Comparison of ENCODE assay signal across 28 cellular contexts in genomic region chr10:21826725-21827124, GRCh38.
"Had no signal": no experiment of that assay in that cellular context is flagged by ENCODE, and none has a peak within 500 bp of the region (broad histone marks: within the 10 kb centered on the region; RNA-seq: fewer than 3 reads in every experiment).

No MANE protein-coding gene starts in this region.

- H3K27ac ChIP-seq: body of pancreas, WERI-Rb-1 had no signal

- H3K27me3 ChIP-seq: body of pancreas had no signal

- H3K36me3 ChIP-seq: WERI-Rb-1 had no signal

- FAIRE-seq: colon, endometrium, frontal cortex had no signal

- DNase-seq: activated B cell treated with CpG ODN at 0.5 μM for 24 hours; activated CD4-positive, alpha-beta T cell treated with anti-CD3 and anti-CD28 coated beads for 48 hours; activated CD4-positive, alpha-beta T cell treated with anti-CD3 and anti-CD28 coated beads, Interleukin-2, amount 50 U/mL, for 1 hour; activated CD4-positive, alpha-beta T cell treated with anti-CD3 and anti-CD28 coated beads, Interleukin-2, amount 50 U/mL, for 48 hours; activated CD8-positive, alpha-beta memory T cell treated with anti-CD3 and anti-CD28 coated beads for 24 hours; activated CD8-positive, alpha-beta T cell treated with anti-CD3 and anti-CD28 coated beads for 36 hours; activated effector memory CD4-positive, alpha-beta T cell treated with anti-CD3 and anti-CD28 coated beads, Interleukin-2, amount 50 U/mL, for 16 hours; activated naive CD4-positive, alpha-beta T cell treated with anti-CD3 and anti-CD28 coated beads for 36 hours; activated naive CD8-positive, alpha-beta T cell treated with anti-CD3 and anti-CD28 coated beads for 36 hours; activated naive CD8-positive, alpha-beta T cell treated with anti-CD3 and anti-CD28 coated beads, Interleukin-2, amount 50 U/mL, for 24 hours; activated T-cell treated with anti-CD3 and anti-CD28 coated beads, Interleukin-2, amount 50 U/mL, for 4 hours; amniotic stem cell; aorta; body of pancreas; caudate nucleus; cortex of kidney; dermis blood vessel endothelial cell; effector CD4-positive, alpha-beta T cell; effector memory CD8-positive, alpha-beta T cell; foreskin fibroblast; head of caudate nucleus; T-helper 1 cell; T-helper 17 cell; T1000; WERI-Rb-1 had no signal

- H3K4me1 ChIP-seq: body of pancreas had no signal

- H3K4me3 ChIP-seq: body of pancreas had no signal
